In the genomic region with DNA sequence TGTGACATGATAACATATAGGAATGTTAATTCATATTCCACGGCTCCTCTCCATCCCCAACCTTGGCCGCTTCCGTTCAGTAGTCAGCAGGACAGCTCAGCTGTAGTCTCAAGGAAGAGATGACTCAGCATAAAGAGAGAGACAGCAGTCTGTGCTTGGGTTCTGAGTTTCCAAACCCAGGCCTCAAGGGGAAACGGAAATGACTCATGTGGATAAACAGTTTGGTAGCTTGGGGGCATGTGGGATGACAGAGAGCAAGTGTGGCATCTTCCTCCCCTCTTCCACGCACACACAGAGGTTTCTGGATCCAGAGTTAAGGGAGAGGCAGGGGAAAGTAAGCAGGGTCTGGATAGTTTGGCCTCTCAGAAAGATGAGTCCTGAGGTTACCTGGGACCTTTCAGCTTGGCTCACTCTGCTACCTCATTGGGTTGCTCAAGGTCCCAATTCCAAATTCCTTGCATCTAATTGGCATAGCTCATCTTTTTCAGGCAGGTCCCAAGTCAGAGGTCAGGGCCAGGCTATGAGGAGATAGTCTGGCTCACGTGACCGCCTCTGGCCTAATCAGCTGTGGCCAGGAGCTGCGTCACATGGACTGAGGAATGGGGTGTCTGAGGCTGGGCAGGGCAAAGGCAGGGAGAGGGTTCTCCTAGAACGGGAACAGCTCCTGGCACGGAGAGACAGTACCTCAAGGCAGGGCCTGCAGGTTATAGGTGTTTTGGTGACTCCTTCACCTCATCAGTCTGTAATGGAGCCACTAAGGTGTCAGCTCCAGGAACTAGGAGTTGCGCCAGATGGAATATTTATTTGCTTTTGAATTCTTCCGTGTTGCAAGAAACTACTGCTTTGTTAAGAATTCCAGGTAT, we compare ENCODE assay signal across 8 cellular contexts. TPM values are rescaled to one million over a fixed set of nuclear protein-coding genes. Genes with fewer than 3 reads are reported as not detected.
DNase-seq lines count a peak whose midpoint lies in the region; ATAC-seq and TF ChIP-seq lines count a peak whose summit lies in the region.

No MANE protein-coding gene starts in this region.

- peaks cover 11% of the 10 kb centered on the region for H3K4me1 ChIP-seq in CD8-positive, alpha-beta T cell (ENCODE audit: insufficient read depth, low read length)

- H3K27me3 ChIP-seq in CD8-positive, alpha-beta T cell (ENCODE audit: insufficient read depth, low read length): no peaks in the 10 kb centered on the region

- intact Hi-C loops in CD8-positive, alpha-beta T cell (cut with DNase I, micrococcal nuclease): no loop called here
- intact Hi-C loops in sciatic nerve (cut with DNase I): no loop called here

- no peaks in the 10 kb centered on the region for H3K27me3 Mint-ChIP-seq in CD8-positive, alpha-beta T cell (ENCODE audit: low read depth)
- peaks cover 20% of the 10 kb centered on the region for H3K27me3 Mint-ChIP-seq in activated CD4-positive, alpha-beta memory T cell treated with anti-CD3 and anti-CD28 coated beads, Interleukin-2, amount 10 ng/mL, durations not matched to agents 7 days and 5 days

- peak; percentile 57 for ATAC-seq in CD8-positive, alpha-beta T cell
- ATAC-seq in GM19397 (IDR thresholded peaks at IDR 0.05; ENCODE audit: unreplicated experiment) (peak; percentile 50), sciatic nerve (peak; percentile 86), GM19452 (IDR thresholded peaks at IDR 0.05; ENCODE audit: unreplicated experiment) (no peak)

- H3K36me3 Mint-ChIP-seq in CD8-positive, alpha-beta T cell: no peaks in the 10 kb centered on the region
- no peaks in the 10 kb centered on the region for H3K36me3 Mint-ChIP-seq in activated CD4-positive, alpha-beta memory T cell treated with anti-CD3 and anti-CD28 coated beads, Interleukin-2, amount 10 ng/mL, durations not matched to agents 7 days and 5 days (ENCODE audit: low read depth)

- TF ChIP-seq CTCF in CD8-positive, alpha-beta T cell (IDR thresholded peaks at IDR 0.05): no peak
- TF ChIP-seq CTCF in fibroblast of pulmonary artery (IDR thresholded peaks at IDR 0.05; ENCODE audit: low read length, missing control alignments): no peak

- no peaks in the 10 kb centered on the region for H3K36me3 ChIP-seq in CD8-positive, alpha-beta T cell (ENCODE audit: insufficient read depth, low read length)

- no peak overlapping the region for H3K4me3 ChIP-seq in CD8-positive, alpha-beta T cell (ENCODE audit: low read depth, low read length)
- H3K4me3 ChIP-seq in fibroblast of pulmonary artery (replicated peaks; ENCODE audit: low read depth, low read length): no peak overlapping the region

- POLR2A ChIA-PET in CD8-positive, alpha-beta T cell (lab: Charles Lee): interaction anchor here (1.2 to 1.4 kb wide), 2 partner anchors 53 to 76 kb away, joined by 3 to 4 read pairs; no protein-coding TSS in a partner anchor
- POLR2A ChIA-PET in activated CD4-positive, alpha-beta memory T cell treated with anti-CD3 and anti-CD28 coated beads, Interleukin-2, amount 10 ng/mL, durations not matched to agents 7 days and 5 days (lab: Charles Lee): interaction anchor here (0.9 to 2.8 kb wide), 5 partner anchors 13 to 64 kb away, joined by 3 to 20 read pairs (median 11); a partner anchor contains a TSS

- CTCF ChIA-PET in CD8-positive, alpha-beta T cell (lab: Charles Lee): interaction anchor here (1.0 to 1.3 kb wide), 3 partner anchors 14 to 215 kb away, joined by 3 read pairs; no protein-coding TSS in a partner anchor
- CTCF ChIA-PET in activated CD4-positive, alpha-beta memory T cell treated with anti-CD3 and anti-CD28 coated beads, Interleukin-2, amount 10 ng/mL, durations not matched to agents 7 days and 5 days (lab: Charles Lee): interaction anchor here (0.9 to 2.4 kb wide), 10 partner anchors 8 to 187 kb away, joined by 3 to 10 read pairs (median 4); a partner anchor contains a TSS

- H3K27ac Mint-ChIP-seq in CD8-positive, alpha-beta T cell: no peak overlapping the region
- H3K27ac Mint-ChIP-seq in activated CD4-positive, alpha-beta memory T cell treated with anti-CD3 and anti-CD28 coated beads, Interleukin-2, amount 10 ng/mL, durations not matched to agents 7 days and 5 days: peak overlapping the region; percentile 32

- no peaks in the 10 kb centered on the region for H3K9me3 ChIP-seq in CD8-positive, alpha-beta T cell (ENCODE audit: low read length)

- DNase-seq in CD8-positive, alpha-beta T cell: no peak
- DNase-seq in NCI-H1436 treated with DMSO at 0.1 percent for 48 hours (lab: John Stamatoyannopoulos, UW) (peak; percentile 21), fibroblast of pulmonary artery (ENCODE audit: low read depth) (peak; percentile 96), sciatic nerve (ENCODE audit: low spot score) (no peak), NCI-H345 (lab: John Stamatoyannopoulos, UW) (no peak)
- peak; percentile 68 for DNase-seq in activated CD4-positive, alpha-beta memory T cell treated with anti-CD3 and anti-CD28 coated beads, Interleukin-2, amount 10 ng/mL, durations not matched to agents 7 days and 5 days

- H3K4me1 Mint-ChIP-seq in CD8-positive, alpha-beta T cell (ENCODE audit: low read depth): peaks cover 13% of the 10 kb centered on the region
- peaks cover 24% of the 10 kb centered on the region for H3K4me1 Mint-ChIP-seq in activated CD4-positive, alpha-beta memory T cell treated with anti-CD3 and anti-CD28 coated beads, Interleukin-2, amount 10 ng/mL, durations not matched to agents 7 days and 5 days

- no peaks in the 10 kb centered on the region for H3K9me3 Mint-ChIP-seq in CD8-positive, alpha-beta T cell
- no peaks in the 10 kb centered on the region for H3K9me3 Mint-ChIP-seq in activated CD4-positive, alpha-beta memory T cell treated with anti-CD3 and anti-CD28 coated beads, Interleukin-2, amount 10 ng/mL, durations not matched to agents 7 days and 5 days

- no peak overlapping the region for H3K4me3 Mint-ChIP-seq in CD8-positive, alpha-beta T cell
- no peak overlapping the region for H3K4me3 Mint-ChIP-seq in activated CD4-positive, alpha-beta memory T cell treated with anti-CD3 and anti-CD28 coated beads, Interleukin-2, amount 10 ng/mL, durations not matched to agents 7 days and 5 days

- no peak overlapping the region for H3K27ac ChIP-seq in CD8-positive, alpha-beta T cell (ENCODE audit: low read depth, low read length)

RNA-seq across cellular contexts. Expression of a gene that starts 36.5 kb away (rescaled TPM):
- total RNA-seq in CD8-positive, alpha-beta T cell: not detected
- not detected for total RNA-seq in activated CD4-positive, alpha-beta memory T cell treated with anti-CD3 and anti-CD28 coated beads, Interleukin-2, amount 10 ng/mL, durations not matched to agents 7 days and 5 days
- not detected for total RNA-seq in sciatic nerve

RNA-seq across cellular contexts. Expression of a gene that starts 51.4 kb away (rescaled TPM):
- 100 to 1,000 TPM; 124 TPM for total RNA-seq in CD8-positive, alpha-beta T cell
- total RNA-seq in activated CD4-positive, alpha-beta memory T cell treated with anti-CD3 and anti-CD28 coated beads, Interleukin-2, amount 10 ng/mL, durations not matched to agents 7 days and 5 days: 10 to 100 TPM; 70.6 to 76.1 TPM
- total RNA-seq in sciatic nerve: 55.2 TPM

Comparison
In these comparisons a context has a peak if more than half of its experiments do, and no peak if none do; other contexts are left out.
1. DNase-seq: peak in NCI-H1436 treated with DMSO at 0.1 percent for 48 hours (single experiment), activated CD4-positive, alpha-beta memory T cell treated with anti-CD3 and anti-CD28 coated beads, Interleukin-2, amount 10 ng/mL, durations not matched to agents 7 days and 5 days (single experiment) and fibroblast of pulmonary artery (single experiment); none in CD8-positive, alpha-beta T cell (0 of 7), sciatic nerve (single experiment) and NCI-H345 (single experiment).